In genomic region chr9:124452841-124453585, GRCh38 we compare ENCODE assay signal across 1 cellular context.
TF ChIP-seq lines count a peak whose summit lies in the region.

No MANE protein-coding gene starts in this region.

TF ChIP-seq in HepG2, 621 proteins besides CTCF, POLR2A, EP300 and RAD21:
- no peak for TF ChIP-seq ZBTB21 (CRISPR knock-in tag; IDR thresholded peaks at IDR 0.05)
- no peak for TF ChIP-seq NFIC (IDR thresholded peaks at IDR 0.05; ENCODE audit: low read length)
- TF ChIP-seq LRRFIP1 (CRISPR knock-in tag; conservative IDR thresholded peaks at IDR 0.05) = no peak
- no peak for TF ChIP-seq ZNF10 (CRISPR knock-in tag; IDR thresholded peaks at IDR 0.05; ENCODE audit: borderline replicate concordance, low read depth)
- no peak for TF ChIP-seq ZNF513 (CRISPR knock-in tag; conservative IDR thresholded peaks at IDR 0.05)
- TF ChIP-seq ZSCAN25 (CRISPR knock-in tag; IDR thresholded peaks at IDR 0.05) = no peak
- no peak for TF ChIP-seq ZSCAN21 (CRISPR knock-in tag; IDR thresholded peaks at IDR 0.05; ENCODE audit: borderline replicate concordance)
- no peak for TF ChIP-seq ATF3 (CRISPR knock-in tag; IDR thresholded peaks at IDR 0.05)
- no peak for TF ChIP-seq CEBPZ (IDR thresholded peaks at IDR 0.05; ENCODE audit: low read length)
- TF ChIP-seq BHLHE40 (IDR thresholded peaks at IDR 0.05; ENCODE audit: low read length) = no peak
- no peak for TF ChIP-seq KLF15 (CRISPR knock-in tag; IDR thresholded peaks at IDR 0.05; ENCODE audit: borderline replicate concordance)
- no peak for TF ChIP-seq HDAC2 (CRISPR knock-in tag; IDR thresholded peaks at IDR 0.05)
- TF ChIP-seq REST (IDR thresholded peaks at IDR 0.05; ENCODE audit: borderline replicate concordance in 1 of 2, low read depth in 1 of 2, low read length in 2 of 2) = no peak
- no peak for TF ChIP-seq ZHX2 (IDR thresholded peaks at IDR 0.05; ENCODE audit: low read depth)
- TF ChIP-seq ZHX2 (CRISPR knock-in tag; IDR thresholded peaks at IDR 0.05; ENCODE audit: borderline replicate concordance) = no peak
- no peak for TF ChIP-seq TRAFD1 (CRISPR knock-in tag; IDR thresholded peaks at IDR 0.05; ENCODE audit: borderline replicate concordance)
- no peak for TF ChIP-seq CENPBD1 (CRISPR knock-in tag; IDR thresholded peaks at IDR 0.05; ENCODE audit: borderline replicate concordance, low read depth)
- no peak for TF ChIP-seq ZNF510 (CRISPR knock-in tag; IDR thresholded peaks at IDR 0.05; ENCODE audit: low read depth)
- no peak for TF ChIP-seq E2F2 (CRISPR knock-in tag; IDR thresholded peaks at IDR 0.05; ENCODE audit: borderline replicate concordance)
TF ChIP-seq in HepG2: peak in this region for 0.
